18 cellular contexts compared by ENCODE assay signal in genomic region chr10:118031351-118032075, GRCh38. TPM values are rescaled to one million over a fixed set of nuclear protein-coding genes. Genes with fewer than 3 reads are reported as not detected.
DNase-seq lines count a peak whose midpoint lies in the region; ATAC-seq and TF ChIP-seq lines count a peak whose summit lies in the region.
"Had no signal": no experiment of that assay in that cellular context is flagged by ENCODE, and none has a peak within 500 bp of the region (broad histone marks: within the 10 kb centered on the region; RNA-seq: fewer than 3 reads in every experiment).

No MANE protein-coding gene starts in this region.

- H3K9me1 ChIP-seq in IMR-90 (ENCODE audit: insufficient read depth, low read length): peaks cover 4% of the 10 kb centered on the region; the same call in 1 of the 2 replicates

- H3K27ac ChIP-seq in IMR-90 (ENCODE audit: insufficient read depth, low read length): no peak overlapping the region
- H3K27ac ChIP-seq in mammary epithelial cell (ENCODE audit: insufficient read depth, low read depth, low read length): no peak overlapping the region
- H3K27ac ChIP-seq: BLaER1 treated with 17β-estradiol and CSF1 and Interleukin-3, amounts not matched to agents 10 nM and 100 nM had no signal

- no peak for TF ChIP-seq POLR2A in IMR-90 (IDR thresholded peaks at IDR 0.05; ENCODE audit: low read depth, low read length)
- no peak for TF ChIP-seq POLR2A in GM18505 (IDR thresholded peaks at IDR 0.05; ENCODE audit: borderline replicate concordance, extremely low read depth, insufficient read depth, insufficient read length)

- no peak overlapping the region for H4K8ac ChIP-seq in IMR-90 (ENCODE audit: low read depth in 2 of 2, low read length in 2 of 2)

- H3K4me2 ChIP-seq in IMR-90 (ENCODE audit: low read depth, low read length) (no peak overlapping the region), mammary epithelial cell (ENCODE audit: insufficient read depth, low read depth, low read length) (no peak overlapping the region)
- H3K4me2 ChIP-seq: BLaER1 treated with 17β-estradiol and CSF1 and Interleukin-3, amounts not matched to agents 10 nM and 100 nM had no signal

- H2BK120ac ChIP-seq in IMR-90 (ENCODE audit: low read depth, low read length): no peak overlapping the region

- intact Hi-C loops in IMR-90 (cut with micrococcal nuclease) (no loop called here), mammary epithelial cell (cut with micrococcal nuclease) (no loop called here)

- no peak overlapping the region for H2BK5ac ChIP-seq in IMR-90 (ENCODE audit: low read depth, low read length, poor library complexity, severe bottlenecking)

- DNase-seq in EH (ENCODE audit: low read depth): peak; percentile 39
- DNase-seq in IMR-90: no peak
- peak; percentile 29 for DNase-seq in mammary epithelial cell
- peak; percentile 55 for DNase-seq in kidney tubule cell (ENCODE audit: low spot score)
- DNase-seq: DND-41, GF-D8, MV-4-11, NCI-H1436, NCI-H2029 treated with DMSO at 0.1 percent for 48 hours, NCI-H82 had no signal

- H3K27me3 ChIP-seq in IMR-90 (ENCODE audit: control insufficient read depth, insufficient read depth, low read length) (no peaks in the 10 kb centered on the region), mammary epithelial cell (ENCODE audit: insufficient read depth, low read length) (no peaks in the 10 kb centered on the region)
- H3K27me3 ChIP-seq: BLaER1 treated with 17β-estradiol and CSF1 and Interleukin-3, amounts not matched to agents 10 nM and 100 nM had no signal

- H3K79me1 ChIP-seq in IMR-90 (ENCODE audit: low read depth in 1 of 2, low read length in 2 of 2): peaks cover 0 to 11% of the 10 kb centered on the region in 2 experiments; a peak in 2 of 4 replicates

- no peaks in the 10 kb centered on the region for H4K20me1 ChIP-seq in IMR-90 (ENCODE audit: insufficient read depth, low read length)
- H4K20me1 ChIP-seq in mammary epithelial cell (ENCODE audit: insufficient read depth, low read length): no peaks in the 10 kb centered on the region

- H3K9me3 ChIP-seq in IMR-90 (ENCODE audit: control insufficient read depth, insufficient read depth, low read length) (no peaks in the 10 kb centered on the region), mammary epithelial cell (replicated peaks; ENCODE audit: insufficient read depth, low read length) (no peaks in the 10 kb centered on the region)
- H3K9me3 ChIP-seq: BLaER1 treated with 17β-estradiol and CSF1 and Interleukin-3, amounts not matched to agents 10 nM and 100 nM had no signal

- H3K9ac ChIP-seq in IMR-90 (ENCODE audit: low read depth, low read length) (no peak overlapping the region), mammary epithelial cell (ENCODE audit: insufficient read depth, low read length) (no peak overlapping the region)
- H3K9ac ChIP-seq: BLaER1 treated with 17β-estradiol and CSF1 and Interleukin-3, amounts not matched to agents 10 nM and 100 nM had no signal

- H3K23ac ChIP-seq in IMR-90 (ENCODE audit: low read depth, low read length): no peak overlapping the region

- H3K56ac ChIP-seq in IMR-90 (ENCODE audit: extremely low read depth, insufficient read depth, low read length): no peak overlapping the region

- no peak overlapping the region for H3K4me3 ChIP-seq in IMR-90 (ENCODE audit: insufficient read depth, low read depth, low read length)
- no peak overlapping the region for H3K4me3 ChIP-seq in mammary epithelial cell (replicated peaks in 1 of 3; ENCODE audit: insufficient read depth in 1 of 3, low read depth in 2 of 3, low read length in 3 of 3)
- H3K4me3 ChIP-seq: BLaER1 treated with 17β-estradiol and CSF1 and Interleukin-3, amounts not matched to agents 10 nM and 100 nM had no signal

- no peak overlapping the region for H3K14ac ChIP-seq in IMR-90 (replicated peaks; ENCODE audit: low read depth, low read length)

- no peaks in the 10 kb centered on the region; the same call in 1 of the 2 replicates for H3K4me1 ChIP-seq in IMR-90 (ENCODE audit: control insufficient read depth, insufficient read depth, low read length)
- peaks cover 4% of the 10 kb centered on the region for H3K4me1 ChIP-seq in mammary epithelial cell (ENCODE audit: insufficient read depth, low read length)

- H2AFZ ChIP-seq in IMR-90 (replicated peaks; ENCODE audit: low read length, poor library complexity) (no peak overlapping the region), mammary epithelial cell (ENCODE audit: low read depth, low read length) (no peak overlapping the region)

- H3K79me2 ChIP-seq in mammary epithelial cell (ENCODE audit: insufficient read depth, low read length): peaks cover 6% of the 10 kb centered on the region

- ATAC-seq in IMR-90 (ENCODE audit: low read depth) (peak; percentile 46; the same call in 1 of the 2 replicates), GM18505 (IDR thresholded peaks at IDR 0.05; ENCODE audit: unreplicated experiment) (no peak), GM19452 (IDR thresholded peaks at IDR 0.05; ENCODE audit: unreplicated experiment) (no peak), GM21528 (IDR thresholded peaks at IDR 0.05; ENCODE audit: low FRiP score, unreplicated experiment) (no peak), HG03342 (IDR thresholded peaks at IDR 0.05; ENCODE audit: unreplicated experiment) (no peak)
- ATAC-seq: HCT116, Panc1, Right ventricle myocardium inferior had no signal

- in situ Hi-C loops in IMR-90 (cut with MboI; ENCODE audit: low sequenced_read_pairs): no loop called here
- in situ Hi-C loops in mammary epithelial cell (cut with MboI; ENCODE audit: low sequenced_read_pairs in 2 of 2): no loop called here

- TF ChIP-seq RAD21 in IMR-90 (IDR thresholded peaks at IDR 0.05; ENCODE audit: low read length): no peak

- no CpG with 5 or more reads among the region's 2 CpGs for WGBS in IMR-90 (ENCODE audit: extremely low coverage in 2 of 2, insufficient read length in 1 of 2), 2 experiments
- 100% methylated on average over 2 of the region's 2 CpGs for WGBS in mammary epithelial cell (ENCODE audit: low coverage, missing lambda C conversion rate)

- no peak overlapping the region for H3K18ac ChIP-seq in IMR-90 (ENCODE audit: low read depth, low read length)

- dilution Hi-C loops in IMR-90 (cut with HindIII; ENCODE audit: low sequenced_read_pairs, unreplicated experiment): no loop called here
- dilution Hi-C loops in mammary epithelial cell (cut with HindIII; ENCODE audit: low sequenced_read_pairs): no loop called here

- no peak overlapping the region for H2BK20ac ChIP-seq in IMR-90 (ENCODE audit: low read depth, low read length)

- no peak overlapping the region for H2AK5ac ChIP-seq in IMR-90 (ENCODE audit: low read depth, low read length)

- no peak overlapping the region for H2BK15ac ChIP-seq in IMR-90 (ENCODE audit: low read depth, low read length)

- CTCF ChIA-PET in IMR-90 (lab: Yijun Ruan, JAX): no interaction called here
- CTCF ChIA-PET in mammary epithelial cell (lab: Charles Lee; ENCODE audit: low non-redundant PET): no interaction called here

- no peak overlapping the region for H4K91ac ChIP-seq in IMR-90 (ENCODE audit: insufficient read depth, low read depth, low read length)

- TF ChIP-seq CTCF in IMR-90 (conservative IDR thresholded peaks at IDR 0.05; ENCODE audit: low read depth, low read length): no peak
- TF ChIP-seq CTCF in mammary epithelial cell (conservative IDR thresholded peaks at IDR 0.05 in 1 of 2, IDR thresholded peaks at IDR 0.05 in 1 of 2; ENCODE audit: extremely low read depth in 1 of 2, insufficient read depth in 1 of 2, low read depth in 1 of 2, low read length in 2 of 2): no peak

- POLR2A ChIA-PET in IMR-90 (lab: Charles Lee; ENCODE audit: unreplicated experiment): no interaction called here

- 0 out of 2 replicates have a peak, but pooled peaks cover 2% of the 10 kb centered on the region for H3K36me3 ChIP-seq in IMR-90 (ENCODE audit: control insufficient read depth, insufficient read depth, low read length)
- H3K36me3 ChIP-seq in mammary epithelial cell (ENCODE audit: insufficient read depth, low read length): no peaks in the 10 kb centered on the region

- no peak overlapping the region for H4K5ac ChIP-seq in IMR-90 (ENCODE audit: low read depth, low read length)

- no peak overlapping the region for H3K4ac ChIP-seq in IMR-90 (ENCODE audit: low read depth, low read length)

- BruUV-seq in IMR-90 (replicated peaks; lab: Mats Ljungman, UMichigan) (no TSS peak), mammary epithelial cell (replicated peaks; lab: Mats Ljungman, UMichigan) (no TSS peak)

- H2AK9ac ChIP-seq in IMR-90 (replicated peaks; ENCODE audit: low read depth, low read length, poor library complexity): no peak overlapping the region

TF ChIP-seq in IMR-90, 13 proteins besides CTCF, POLR2A, EP300 and RAD21 (continues in another document):
- no peak for TF ChIP-seq RCOR1 (IDR thresholded peaks at IDR 0.05; ENCODE audit: insufficient replicate concordance, low read length)
- no peak for TF ChIP-seq NFE2L2 (IDR thresholded peaks at IDR 0.05; ENCODE audit: low read depth, low read length)
- TF ChIP-seq BHLHE40 (IDR thresholded peaks at IDR 0.05; ENCODE audit: low read depth, low read length): no peak
- TF ChIP-seq MXI1 (IDR thresholded peaks at IDR 0.05; ENCODE audit: borderline replicate concordance, low read depth, low read length): no peak
- TF ChIP-seq MAZ (IDR thresholded peaks at IDR 0.05; ENCODE audit: borderline replicate concordance, low read depth, low read length): no peak
- TF ChIP-seq RFX5 (IDR thresholded peaks at IDR 0.05; ENCODE audit: low read depth, low read length): no peak
- TF ChIP-seq CHD1 (IDR thresholded peaks at IDR 0.05; ENCODE audit: low read depth, low read length): no peak
- TF ChIP-seq FOS (IDR thresholded peaks at IDR 0.05; ENCODE audit: low read depth, low read length): no peak
- no peak for TF ChIP-seq ELK1 (IDR thresholded peaks at IDR 0.05; ENCODE audit: borderline replicate concordance, low read depth, low read length)

RNA-seq across cellular contexts. Expression of gene RAB11FIP2, which starts 15.2 kb away (rescaled TPM):
- 13.1 and 16.1 TPM in 2 replicates for total RNA-seq in IMR-90 (2012; rRNA removed)
- 3.6 and 5.5 TPM in 2 replicates for polyA plus RNA-seq in IMR-90 (2012; rRNA removed)
- 0.38 and 0.40 TPM in 2 replicates for polyA plus RNA-seq in IMR-90 (2012; cell fraction: cytosol; rRNA removed)
- polyA plus RNA-seq in IMR-90 (2012; cell fraction: nucleus; rRNA removed; ENCODE audit: low replicate concordance): 0.54 and 5.5 TPM in 2 replicates
- 10 to 100 TPM; 16.6 to 22.3 TPM for total RNA-seq in mammary epithelial cell
- 4.1 TPM for polyA plus RNA-seq in mammary epithelial cell
- 2.0 TPM for polyA minus RNA-seq in mammary epithelial cell
